Comparison of ENCODE assay signal across 11 cellular contexts in genomic region chrX:110286126-110286525, GRCh38. TPM values are rescaled to one million over a fixed set of nuclear protein-coding genes. Genes with fewer than 3 reads are reported as not detected.
A peak's percentile ranks its signal among the peaks of the same experiment; 100 is the strongest.
DNase-seq lines count a peak whose midpoint lies in the region; FAIRE-seq and TF ChIP-seq lines count a peak whose summit lies in the region.
"Had no signal": no experiment of that assay in that cellular context is flagged by ENCODE, and none has a peak within 500 bp of the region (broad histone marks: within the 10 kb centered on the region; RNA-seq: fewer than 3 reads in every experiment).

No MANE protein-coding gene starts in this region.

- H3K4me1 Mint-ChIP-seq in activated CD4-positive, alpha-beta memory T cell treated with anti-CD3 and anti-CD28 coated beads, Interleukin-2, amount 10 ng/mL, durations not matched to agents 7 days and 5 days = peaks cover 3% of the 10 kb centered on the region

- peaks cover 8% of the 10 kb centered on the region for H3K36me3 Mint-ChIP-seq in activated CD4-positive, alpha-beta memory T cell treated with anti-CD3 and anti-CD28 coated beads, Interleukin-2, amount 10 ng/mL, durations not matched to agents 7 days and 5 days (ENCODE audit: low read depth)
- H3K36me3 Mint-ChIP-seq: immature natural killer cell had no signal

- H3K36me3 ChIP-seq in bronchial epithelial cell (ENCODE audit: control insufficient read depth, insufficient read depth, low read length) = no peaks in the 10 kb centered on the region
- H3K36me3 ChIP-seq in osteoblast (ENCODE audit: insufficient read depth, low read length) = no peaks in the 10 kb centered on the region
- H3K36me3 ChIP-seq: prostate gland had no signal

- peak; percentile 52 for DNase-seq in GM03348 (ENCODE audit: low spot score)
- DNase-seq in bronchial epithelial cell (ENCODE audit: low read depth) = peak; percentile 85
- DNase-seq in osteoblast (ENCODE audit: insufficient read length, low spot score, missing footprints) = no peak
- DNase-seq in NCI-H524 treated with DMSO at 0.1 percent for 48 hours (lab: John Stamatoyannopoulos, UW) = no peak
- no peak for DNase-seq in activated CD4-positive, alpha-beta memory T cell treated with anti-CD3 and anti-CD28 coated beads, Interleukin-2, amount 10 ng/mL, durations not matched to agents 7 days and 5 days
- no peak for DNase-seq in HUDEP-2 (lab: John Stamatoyannopoulos, UW; ENCODE audit: unreplicated experiment in 76 of 76)
- DNase-seq in stimulated activated naive CD4-positive, alpha-beta T cell (lab: John Stamatoyannopoulos, UW) = no peak
- DNase-seq: activated CD4-positive, alpha-beta T cell treated with anti-CD3 and anti-CD28 coated beads, Interleukin-2, amount 50 U/mL, for 1 hour; immature natural killer cell had no signal

- peaks cover 29% of the 10 kb centered on the region for H3K4me1 ChIP-seq in osteoblast (ENCODE audit: insufficient read depth, low read length)
- H3K4me1 ChIP-seq: prostate gland had no signal

- peak overlapping the region; percentile 96 for H3K27ac ChIP-seq in osteoblast (ENCODE audit: low read depth, low read length)
- H3K27ac ChIP-seq: prostate gland had no signal

- H4K20me1 ChIP-seq in osteoblast (ENCODE audit: insufficient read depth, low read length) = no peaks in the 10 kb centered on the region

- H3K79me2 ChIP-seq in osteoblast (ENCODE audit: insufficient read depth, low read length) = peaks cover 48% of the 10 kb centered on the region

- TF ChIP-seq CTCF in bronchial epithelial cell (IDR thresholded peaks at IDR 0.05; ENCODE audit: insufficient read depth, low read length, severe bottlenecking) (no peak), osteoblast (IDR thresholded peaks at IDR 0.05; ENCODE audit: extremely low read depth, low read depth, low read length) (no peak)

- CTCF ChIA-PET in activated CD4-positive, alpha-beta memory T cell treated with anti-CD3 and anti-CD28 coated beads, Interleukin-2, amount 10 ng/mL, durations not matched to agents 7 days and 5 days (lab: Charles Lee) = no interaction called here

- H3K9me3 ChIP-seq in osteoblast (ENCODE audit: low read depth, low read length) = no peaks in the 10 kb centered on the region
- H3K9me3 ChIP-seq: prostate gland had no signal

- no peaks in the 10 kb centered on the region for H3K9me3 Mint-ChIP-seq in activated CD4-positive, alpha-beta memory T cell treated with anti-CD3 and anti-CD28 coated beads, Interleukin-2, amount 10 ng/mL, durations not matched to agents 7 days and 5 days

- TF ChIP-seq RAD21 in Ishikawa (IDR thresholded peaks at IDR 0.05; ENCODE audit: low read depth) = no peak

- H3K27me3 ChIP-seq in bronchial epithelial cell (ENCODE audit: control insufficient read depth, insufficient read depth, low read length) (no peaks in the 10 kb centered on the region), osteoblast (ENCODE audit: insufficient read depth, low read length) (peaks cover 2% of the 10 kb centered on the region)

- no peaks in the 10 kb centered on the region for H3K27me3 Mint-ChIP-seq in activated CD4-positive, alpha-beta memory T cell treated with anti-CD3 and anti-CD28 coated beads, Interleukin-2, amount 10 ng/mL, durations not matched to agents 7 days and 5 days

- H3K4me2 ChIP-seq in osteoblast (ENCODE audit: insufficient read depth, low read length) = peak overlapping the region; percentile 19

- no peak for TF ChIP-seq EP300 in Ishikawa (IDR thresholded peaks at IDR 0.05; ENCODE audit: borderline replicate concordance)

- no peak overlapping the region for H2AFZ ChIP-seq in osteoblast (ENCODE audit: low read length)

- FAIRE-seq in bronchial epithelial cell (lab: Jason Lieb, UNC) = peak; percentile 82

- POLR2A ChIA-PET in activated CD4-positive, alpha-beta memory T cell treated with anti-CD3 and anti-CD28 coated beads, Interleukin-2, amount 10 ng/mL, durations not matched to agents 7 days and 5 days (lab: Charles Lee) = no interaction called here

- H3K27ac Mint-ChIP-seq in activated CD4-positive, alpha-beta memory T cell treated with anti-CD3 and anti-CD28 coated beads, Interleukin-2, amount 10 ng/mL, durations not matched to agents 7 days and 5 days = no peak overlapping the region
- H3K27ac Mint-ChIP-seq: immature natural killer cell had no signal

- H3K4me3 Mint-ChIP-seq in activated CD4-positive, alpha-beta memory T cell treated with anti-CD3 and anti-CD28 coated beads, Interleukin-2, amount 10 ng/mL, durations not matched to agents 7 days and 5 days = no peak overlapping the region
- H3K4me3 Mint-ChIP-seq: immature natural killer cell had no signal

- H3K4me3 ChIP-seq in bronchial epithelial cell (ENCODE audit: low read depth, low read length) = no peak overlapping the region
- H3K4me3 ChIP-seq in osteoblast (ENCODE audit: insufficient read depth, low read length) = no peak overlapping the region
- H3K4me3 ChIP-seq: prostate gland had no signal

TF ChIP-seq in Ishikawa, 13 proteins besides CTCF, POLR2A, EP300 and RAD21:
- TF ChIP-seq CREB1 (IDR thresholded peaks at IDR 0.05; ENCODE audit: low read depth) (no peak), MAX (IDR thresholded peaks at IDR 0.05) (no peak), TCF12 (IDR thresholded peaks at IDR 0.05; ENCODE audit: low read depth) (no peak), FOXM1 (IDR thresholded peaks at IDR 0.05; ENCODE audit: borderline replicate concordance, low read depth) (no peak), REST (IDR thresholded peaks at IDR 0.05; ENCODE audit: low read depth) (no peak), USF1 (IDR thresholded peaks at IDR 0.05) (peak; percentile 59), CEBPB (IDR thresholded peaks at IDR 0.05) (peak; percentile 68)

RNA-seq across cellular contexts. Expression of gene AMMECR1, which starts 31.8 kb away (rescaled TPM):
- total RNA-seq in bronchial epithelial cell = 19.0 and 34.1 TPM in 2 replicates
- 14.5 and 17.1 TPM in 2 replicates for total RNA-seq in osteoblast
- total RNA-seq in activated CD4-positive, alpha-beta memory T cell treated with anti-CD3 and anti-CD28 coated beads, Interleukin-2, amount 10 ng/mL, durations not matched to agents 7 days and 5 days = 10 to 100 TPM; 12.6 to 12.8 TPM

Comparison
In these comparisons a context has a peak if more than half of its experiments do, and no peak if none do; other contexts are left out.
1. DNase-seq: peak in GM03348 (single experiment) and bronchial epithelial cell (single experiment); none in osteoblast (single experiment), NCI-H524 treated with DMSO at 0.1 percent for 48 hours (single experiment), activated CD4-positive, alpha-beta memory T cell treated with anti-CD3 and anti-CD28 coated beads, Interleukin-2, amount 10 ng/mL, durations not matched to agents 7 days and 5 days (single experiment), HUDEP-2 (0 of 76) and stimulated activated naive CD4-positive, alpha-beta T cell (0 of 6).